ENCODE assay signal across 17 cellular contexts in genomic region chr16:48113471-48113870, GRCh38. TPM values are rescaled to one million over a fixed set of nuclear protein-coding genes. Genes with fewer than 3 reads are reported as not detected.
DNase-seq lines count a peak whose midpoint lies in the region; ATAC-seq and TF ChIP-seq lines count a peak whose summit lies in the region.
"Had no signal": no experiment of that assay in that cellular context is flagged by ENCODE, and none has a peak within 500 bp of the region (broad histone marks: within the 10 kb centered on the region; RNA-seq: fewer than 3 reads in every experiment).

No MANE protein-coding gene starts in this region.

- H3K4me1 Mint-ChIP-seq in immature natural killer cell = no peaks in the 10 kb centered on the region
- H3K4me1 Mint-ChIP-seq: activated naive CD8-positive, alpha-beta T cell treated with anti-CD3 and anti-CD28 coated beads, Interleukin-2, amount 10 ng/mL, durations not matched to agents 7 days and 5 days had no signal

- no peaks in the 10 kb centered on the region for H3K36me3 Mint-ChIP-seq in immature natural killer cell
- H3K36me3 Mint-ChIP-seq: activated naive CD8-positive, alpha-beta T cell treated with anti-CD3 and anti-CD28 coated beads, Interleukin-2, amount 10 ng/mL, durations not matched to agents 7 days and 5 days had no signal

- H3K4me3 Mint-ChIP-seq in immature natural killer cell = no peak overlapping the region
- H3K4me3 Mint-ChIP-seq: activated naive CD8-positive, alpha-beta T cell treated with anti-CD3 and anti-CD28 coated beads, Interleukin-2, amount 10 ng/mL, durations not matched to agents 7 days and 5 days had no signal

- no peak overlapping the region for H3K27ac Mint-ChIP-seq in immature natural killer cell
- H3K27ac Mint-ChIP-seq: activated naive CD8-positive, alpha-beta T cell treated with anti-CD3 and anti-CD28 coated beads, Interleukin-2, amount 10 ng/mL, durations not matched to agents 7 days and 5 days had no signal

- ATAC-seq in left ventricle myocardium superior (peak; percentile 19), HG02938 (IDR thresholded peaks at IDR 0.05; ENCODE audit: unreplicated experiment) (no peak)
- ATAC-seq: upper lobe of right lung had no signal

- H3K9me3 Mint-ChIP-seq in immature natural killer cell = no peaks in the 10 kb centered on the region
- H3K9me3 Mint-ChIP-seq: activated naive CD8-positive, alpha-beta T cell treated with anti-CD3 and anti-CD28 coated beads, Interleukin-2, amount 10 ng/mL, durations not matched to agents 7 days and 5 days had no signal

- TF ChIP-seq CTCF in foreskin fibroblast (IDR thresholded peaks at IDR 0.05; ENCODE audit: low read depth, low read length) = peak; percentile 4

- intact Hi-C loops in left ventricle myocardium superior (cut with micrococcal nuclease) (no loop called here), cardiac septum (cut with DNase I) (no loop called here)

- DNase-seq in left ventricle myocardium superior (no peak), cardiac septum (ENCODE audit: low spot score) (no peak), OCI-M1 (lab: John Stamatoyannopoulos, UW) (peak; percentile 0), foreskin fibroblast (no peak), germinal center (ENCODE audit: low spot score) (no peak), immature natural killer cell (no peak)
- DNase-seq in activated CD8-positive, alpha-beta memory T cell treated with anti-CD3 and anti-CD28 coated beads, Interleukin-2, amount 50 U/mL, for 4 hours = no peak
- DNase-seq: activated CD4-positive, CD25-positive, alpha-beta regulatory T cell; activated naive CD8-positive, alpha-beta T cell treated with anti-CD3 and anti-CD28 coated beads, Interleukin-2, amount 10 ng/mL, durations not matched to agents 7 days and 5 days; AML-193; NCI-H748 treated with DMSO at 0.1 percent for 48 hours; upper lobe of right lung had no signal

- H3K4me3 ChIP-seq in foreskin fibroblast (ENCODE audit: low read depth in 1 of 2, low read length in 2 of 2) = no peak overlapping the region
- H3K4me3 ChIP-seq: SJSA1, upper lobe of right lung had no signal

- peaks cover 1 to 6% (median 2%) of the 10 kb centered on the region in 3 donors for H3K27me3 Mint-ChIP-seq in immature natural killer cell (ENCODE audit: low read depth in 3 of 3)

RNA-seq across cellular contexts. Expression of gene ABCC12, which starts 42.3 kb away (rescaled TPM):
- total RNA-seq in left ventricle myocardium superior (not detected), cardiac septum (not detected)
- not detected for polyA plus RNA-seq in immature natural killer cell
- total RNA-seq: activated naive CD8-positive, alpha-beta T cell treated with anti-CD3 and anti-CD28 coated beads, Interleukin-2, amount 10 ng/mL, durations not matched to agents 7 days and 5 days; fibroblast of lung; HT1080; posterior vena cava; upper lobe of right lung had no signal
- polyA plus RNA-seq: fibroblast of lung had no signal
